In the genomic region with DNA sequence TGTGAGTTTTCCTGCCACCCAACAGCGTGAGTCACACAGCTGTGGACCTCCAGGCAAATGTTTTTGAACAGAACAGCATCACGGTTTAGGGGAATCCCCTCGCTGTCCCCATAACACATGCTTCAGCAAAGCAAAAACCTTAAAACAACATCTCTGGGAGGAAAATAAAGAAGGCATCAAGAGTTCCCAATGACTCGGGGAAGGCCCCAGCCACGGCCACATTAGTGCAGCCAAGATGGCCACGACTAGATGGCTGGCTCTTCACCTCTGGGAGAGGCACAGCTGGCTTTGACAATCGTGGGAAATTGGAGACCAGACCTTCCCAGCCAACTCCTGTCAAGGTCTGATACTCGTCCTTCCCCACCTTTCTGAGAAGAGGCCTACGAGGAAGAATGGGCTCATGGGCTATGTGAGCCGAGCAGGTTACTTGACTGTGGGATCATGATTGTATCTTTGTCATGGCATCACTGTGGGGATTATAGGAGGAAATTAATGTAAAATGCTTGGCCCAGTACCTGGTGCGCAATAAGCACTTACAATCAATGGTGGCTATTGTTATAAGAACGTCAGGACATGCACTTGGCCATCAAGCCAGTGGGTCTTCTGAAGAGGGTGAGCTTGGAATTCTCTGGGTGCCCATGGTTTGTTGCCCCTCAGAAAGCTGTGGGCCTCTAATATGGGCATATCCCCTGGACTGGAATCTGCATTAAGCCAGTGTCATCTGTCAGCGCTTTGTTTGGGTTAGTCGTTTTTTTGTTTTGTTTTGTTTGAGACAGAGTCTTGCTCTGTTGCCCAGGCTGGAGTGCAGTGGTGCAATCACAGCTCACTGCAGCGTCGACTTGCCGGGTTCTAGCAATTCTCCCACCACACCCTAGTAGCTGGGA, we compare ENCODE assay signal across 8 cellular contexts. TPM values are rescaled to one million over a fixed set of nuclear protein-coding genes. Genes with fewer than 3 reads are reported as not detected.
DNase-seq lines count a peak whose midpoint lies in the region; ATAC-seq and TF ChIP-seq lines count a peak whose summit lies in the region.

No MANE protein-coding gene starts in this region.

- no peaks in the 10 kb centered on the region for H3K27me3 ChIP-seq in mammary epithelial cell (ENCODE audit: insufficient read depth, low read length)
- no peaks in the 10 kb centered on the region for H3K27me3 ChIP-seq in naive thymus-derived CD4-positive, alpha-beta T cell (ENCODE audit: control insufficient read depth in 2 of 2, insufficient read depth in 2 of 2, low read length in 2 of 2)
- H3K27me3 ChIP-seq in subcutaneous abdominal adipose tissue (ENCODE audit: control insufficient read depth in 5 of 5, insufficient read depth in 4 of 5, low read length in 5 of 5), result no peaks in the 10 kb centered on the region

- peaks cover 53 to 68% (median 68%) of the 10 kb centered on the region in 7 donors for H3K4me1 Mint-ChIP-seq in naive thymus-derived CD4-positive, alpha-beta T cell

- H2AFZ ChIP-seq in mammary epithelial cell (ENCODE audit: low read depth, low read length), result no peak overlapping the region

- H3K27ac ChIP-seq in mammary epithelial cell (ENCODE audit: insufficient read depth, low read depth, low read length) (peak overlapping the region; percentile 41), subcutaneous abdominal adipose tissue (ENCODE audit: low read depth, low read length) (peak overlapping the region; percentile 41)
- H3K27ac ChIP-seq in naive thymus-derived CD4-positive, alpha-beta T cell (ENCODE audit: low read depth, low read length), result peak overlapping the region; percentile 75

- peak overlapping the region; percentile 84 to 99 (median 91) for H3K27ac Mint-ChIP-seq in naive thymus-derived CD4-positive, alpha-beta T cell

- H3K36me3 ChIP-seq in mammary epithelial cell (ENCODE audit: insufficient read depth, low read length) (no peaks in the 10 kb centered on the region), subcutaneous abdominal adipose tissue (ENCODE audit: control insufficient read depth in 5 of 5, insufficient read depth in 5 of 5, low read length in 5 of 5) (no peaks in the 10 kb centered on the region)
- H3K36me3 ChIP-seq in naive thymus-derived CD4-positive, alpha-beta T cell (ENCODE audit: control insufficient read depth in 2 of 3, insufficient read depth in 3 of 3, low read length in 3 of 3), result no peaks in the 10 kb centered on the region

- dilution Hi-C loops in mammary epithelial cell (cut with HindIII; ENCODE audit: low sequenced_read_pairs), result no loop called here

- no peak overlapping the region for H3K4me3 ChIP-seq in mammary epithelial cell (replicated peaks in 1 of 3; ENCODE audit: insufficient read depth in 1 of 3, low read depth in 2 of 3, low read length in 3 of 3)
- H3K4me3 ChIP-seq in naive thymus-derived CD4-positive, alpha-beta T cell (ENCODE audit: low read length), result peak overlapping the region; percentile 58
- H3K4me3 ChIP-seq in subcutaneous abdominal adipose tissue (ENCODE audit: low read depth in 1 of 5, low read length in 5 of 5), result no peak overlapping the region

- DNase-seq in GM13977 (ENCODE audit: low spot score) (peak; percentile 80), UCSD-AML1 (lab: John Stamatoyannopoulos, UW; ENCODE audit: unreplicated experiment) (peak; percentile 52), mammary epithelial cell (peak; percentile 96), NCI-H446 (lab: John Stamatoyannopoulos, UW) (no peak), HuH-7 (ENCODE audit: low spot score) (no peak)
- DNase-seq in naive thymus-derived CD4-positive, alpha-beta T cell, result peak; percentile 31 to 82 (median 60)

- H3K9me3 ChIP-seq in mammary epithelial cell (replicated peaks; ENCODE audit: insufficient read depth, low read length) (no peaks in the 10 kb centered on the region), subcutaneous abdominal adipose tissue (ENCODE audit: control insufficient read depth in 5 of 5, low read length in 5 of 5) (no peaks in the 10 kb centered on the region)
- H3K9me3 ChIP-seq in naive thymus-derived CD4-positive, alpha-beta T cell (ENCODE audit: control insufficient read depth in 2 of 3, low read length in 3 of 3), result no peaks in the 10 kb centered on the region

- peak; percentile 49 for ATAC-seq in HG02970 (IDR thresholded peaks at IDR 0.05; ENCODE audit: low FRiP score, unreplicated experiment)
- ATAC-seq in naive thymus-derived CD4-positive, alpha-beta T cell, result peak; percentile 76

- H3K79me2 ChIP-seq in mammary epithelial cell (ENCODE audit: insufficient read depth, low read length), result no peaks in the 10 kb centered on the region

- TF ChIP-seq CTCF in GM13977 (IDR thresholded peaks at IDR 0.05; ENCODE audit: extremely low read depth, insufficient read depth, missing control alignments), result no peak
- no peak for TF ChIP-seq CTCF in mammary epithelial cell (conservative IDR thresholded peaks at IDR 0.05 in 1 of 2, IDR thresholded peaks at IDR 0.05 in 1 of 2; ENCODE audit: extremely low read depth in 1 of 2, insufficient read depth in 1 of 2, low read depth in 1 of 2, low read length in 2 of 2)

- H3K4me1 ChIP-seq in mammary epithelial cell (ENCODE audit: insufficient read depth, low read length) (peaks cover 17% of the 10 kb centered on the region), subcutaneous abdominal adipose tissue (ENCODE audit: control insufficient read depth in 5 of 5, insufficient read depth in 5 of 5, low read length in 5 of 5) (peaks cover 12 to 36% (median 30%) of the 10 kb centered on the region in 5 donors)
- peaks cover 46 to 66% of the 10 kb centered on the region in 2 donors for H3K4me1 ChIP-seq in naive thymus-derived CD4-positive, alpha-beta T cell (ENCODE audit: control insufficient read depth in 2 of 2, insufficient read depth in 2 of 2, low read length in 2 of 2)

- peaks cover 0 to 18% (median 0%) of the 10 kb centered on the region in 5 donors for H3K36me3 Mint-ChIP-seq in naive thymus-derived CD4-positive, alpha-beta T cell

- no peaks in the 10 kb centered on the region for H3K27me3 Mint-ChIP-seq in naive thymus-derived CD4-positive, alpha-beta T cell

- BruUV-seq in mammary epithelial cell (replicated peaks; lab: Mats Ljungman, UMichigan), result TSS peak; percentile 29

- intact Hi-C loops in mammary epithelial cell (cut with micrococcal nuclease), result loop anchor here (1.0 kb wide), 1 partner anchor 25 kb away; no protein-coding TSS in a partner anchor
- intact Hi-C loops in naive thymus-derived CD4-positive, alpha-beta T cell (cut with micrococcal nuclease), result loop anchor here (1.0 to 5.0 kb wide), 3 partner anchors 16 to 62 kb away; partner anchors contain the start of gene MTCH1 (in 1 of the 2)

- peak overlapping the region; percentile 36 to 94 (median 79) for H3K4me3 Mint-ChIP-seq in naive thymus-derived CD4-positive, alpha-beta T cell

- WGBS in mammary epithelial cell (ENCODE audit: low coverage, missing lambda C conversion rate), result 64% methylated on average over 16 of the region's 17 CpGs

- CTCF ChIA-PET in mammary epithelial cell (lab: Charles Lee; ENCODE audit: low non-redundant PET), result interaction anchor here (0.6 kb wide), 1 partner anchor 120 kb away, joined by 12 read pairs; no protein-coding TSS in a partner anchor
- CTCF ChIA-PET in naive thymus-derived CD4-positive, alpha-beta T cell (lab: Charles Lee), result interaction anchor here (0.6 to 8.3 kb wide), 7 partner anchors 15 to 175 kb away, joined by 3 to 178 read pairs (median 9); partner anchors contain the start of gene PIM1

- H3K9ac ChIP-seq in mammary epithelial cell (ENCODE audit: insufficient read depth, low read length) (peak overlapping the region; percentile 23), subcutaneous abdominal adipose tissue (ENCODE audit: low read length in 5 of 5) (no peak overlapping the region)

- in situ Hi-C loops in GM13977 (cut with MboI; ENCODE audit: low pct_unique_long_range_greater_than_20kb, low sequenced_read_pairs, unreplicated experiment), result no loop called here
- in situ Hi-C loops in mammary epithelial cell (cut with MboI; ENCODE audit: low sequenced_read_pairs in 2 of 2), result no loop called here

- H3K9me3 Mint-ChIP-seq in naive thymus-derived CD4-positive, alpha-beta T cell, result peaks cover 0 to 5% (median 0%) of the 10 kb centered on the region in 11 donors

- H4K20me1 ChIP-seq in mammary epithelial cell (ENCODE audit: insufficient read depth, low read length), result no peaks in the 10 kb centered on the region

- POLR2A ChIA-PET in naive thymus-derived CD4-positive, alpha-beta T cell (lab: Charles Lee), result interaction anchor here (0.9 to 9.6 kb wide), 5 partner anchors 19 to 160 kb away, joined by 5 to 177 read pairs (median 19); partner anchors contain the start of gene PIM1

- peak overlapping the region; percentile 18 for H3K4me2 ChIP-seq in mammary epithelial cell (ENCODE audit: insufficient read depth, low read depth, low read length)

RNA-seq across cellular contexts. Expression of gene FGD2, which starts 43.6 kb away (rescaled TPM):
- not detected for total RNA-seq in mammary epithelial cell
- polyA plus RNA-seq in mammary epithelial cell, result not detected
- polyA minus RNA-seq in mammary epithelial cell, result not detected
- 10 to 100 TPM in 1 of 5 experiments, 1 to 10 TPM in 4; 1.4 to 71.9 (median 3.5) TPM for total RNA-seq in naive thymus-derived CD4-positive, alpha-beta T cell
- polyA plus RNA-seq in naive thymus-derived CD4-positive, alpha-beta T cell, result under 1 TPM; 0.25 to 0.38 TPM

Comparison
In these comparisons a context has a peak if more than half of its experiments do, and no peak if none do; other contexts are left out.
1. DNase-seq: peak in GM13977 (single experiment), UCSD-AML1 (single experiment), mammary epithelial cell (single experiment) and naive thymus-derived CD4-positive, alpha-beta T cell (9 of 9); none in NCI-H446 (0 of 2) and HuH-7 (single experiment).
2. Peak in every context shown above with its lines, with median percentiles within 50 percentile points of each other: H3K27ac ChIP-seq.